28 cellular contexts compared by ENCODE assay signal in the genomic region with DNA sequence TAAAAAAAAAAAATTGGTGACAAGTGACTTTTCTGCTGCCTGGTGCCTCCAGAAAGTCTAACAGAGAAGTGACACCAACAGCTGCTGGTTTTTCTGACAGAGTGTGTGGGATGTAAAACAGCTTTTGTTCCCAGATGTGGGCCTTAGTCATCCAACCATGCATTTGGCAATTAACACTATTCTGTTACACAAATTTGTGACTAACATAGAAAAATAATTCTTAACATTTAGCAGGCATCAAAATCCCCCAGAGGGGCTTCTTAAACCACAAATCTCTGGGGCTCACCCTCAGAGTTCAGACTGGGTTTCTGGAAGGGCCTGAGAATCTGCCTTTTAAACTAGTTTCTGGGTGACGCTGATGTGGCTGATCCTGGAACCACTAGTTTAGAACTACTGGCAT.
A peak's percentile ranks its signal among the peaks of the same experiment; 100 is the strongest.
DNase-seq lines count a peak whose midpoint lies in the region; TF ChIP-seq lines count a peak whose summit lies in the region.
"Had no signal": no experiment of that assay in that cellular context is flagged by ENCODE, and none has a peak within 500 bp of the region (broad histone marks: within the 10 kb centered on the region; RNA-seq: fewer than 3 reads in every experiment).

No MANE protein-coding gene starts in this region.

- in situ Hi-C loops in mammary epithelial cell (cut with MboI; ENCODE audit: low sequenced_read_pairs in 2 of 2) (no loop called here), ACHN (cut with HindIII; ENCODE audit: low pct_ligation_motif_present, low pct_unique_long_range_greater_than_20kb, low sequenced_read_pairs) (no loop called here)

- H3K79me2 ChIP-seq in mammary epithelial cell (ENCODE audit: insufficient read depth, low read length) (no peaks in the 10 kb centered on the region), smooth muscle cell (ENCODE audit: low read depth) (no peaks in the 10 kb centered on the region)
- H3K79me2 ChIP-seq: hepatocyte had no signal

- no peak overlapping the region for H3K9ac ChIP-seq in mammary epithelial cell (ENCODE audit: insufficient read depth, low read length)
- no peak overlapping the region for H3K9ac ChIP-seq in smooth muscle cell (ENCODE audit: low read depth)

- H3K4me3 ChIP-seq in mammary epithelial cell (replicated peaks in 1 of 3; ENCODE audit: insufficient read depth in 1 of 3, low read depth in 2 of 3, low read length in 3 of 3) (no peak overlapping the region), SJCRH30 (no peak overlapping the region), fibroblast of pulmonary artery (replicated peaks; ENCODE audit: low read depth, low read length) (no peak overlapping the region), smooth muscle cell (no peak overlapping the region)
- H3K4me3 ChIP-seq: hepatocyte, psoas muscle, thoracic aorta had no signal

- H3K27me3 Mint-ChIP-seq in MCF 10A (ENCODE audit: insufficient read depth, unreplicated experiment), result no peaks in the 10 kb centered on the region
- H3K27me3 Mint-ChIP-seq: activated naive CD8-positive, alpha-beta T cell; B cell had no signal

- H3K27me3 ChIP-seq in mammary epithelial cell (ENCODE audit: insufficient read depth, low read length) (no peaks in the 10 kb centered on the region), SJCRH30 (no peaks in the 10 kb centered on the region), smooth muscle cell (ENCODE audit: low read depth) (no peaks in the 10 kb centered on the region)
- H3K27me3 ChIP-seq: hepatocyte had no signal

- dilution Hi-C loops in mammary epithelial cell (cut with HindIII; ENCODE audit: low sequenced_read_pairs), result no loop called here

- peaks cover 6% of the 10 kb centered on the region for H3K4me1 Mint-ChIP-seq in MCF 10A (ENCODE audit: insufficient read depth, unreplicated experiment)
- H3K4me1 Mint-ChIP-seq: B cell, immature natural killer cell had no signal

- H4K20me1 ChIP-seq in mammary epithelial cell (ENCODE audit: insufficient read depth, low read length) (no peaks in the 10 kb centered on the region), smooth muscle cell (ENCODE audit: low read depth) (no peaks in the 10 kb centered on the region)

- no peaks in the 10 kb centered on the region for H3K36me3 Mint-ChIP-seq in MCF 10A (ENCODE audit: insufficient read depth, unreplicated experiment)
- H3K36me3 Mint-ChIP-seq: activated naive CD8-positive, alpha-beta T cell; immature natural killer cell had no signal

- no peak overlapping the region for H3K4me3 Mint-ChIP-seq in MCF 10A (ENCODE audit: unreplicated experiment)
- H3K4me3 Mint-ChIP-seq: activated naive CD8-positive, alpha-beta T cell; B cell; immature natural killer cell had no signal

- no peaks in the 10 kb centered on the region for H3K36me3 ChIP-seq in mammary epithelial cell (ENCODE audit: insufficient read depth, low read length)
- H3K36me3 ChIP-seq in SJCRH30, result no peaks in the 10 kb centered on the region
- no peaks in the 10 kb centered on the region for H3K36me3 ChIP-seq in smooth muscle cell (ENCODE audit: low read depth)
- H3K36me3 ChIP-seq: thoracic aorta had no signal

- CTCF ChIA-PET in MCF 10A (lab: Yijun Ruan, JAX) (no interaction called here), mammary epithelial cell (lab: Charles Lee; ENCODE audit: low non-redundant PET) (no interaction called here)

- DNase-seq in MCF 10A (ENCODE audit: unreplicated experiment) (peak; percentile 34), mammary epithelial cell (no peak), SJCRH30 (peak; percentile 88 to 97), fibroblast of pulmonary artery (ENCODE audit: low read depth) (peak; percentile 61), smooth muscle cell (lab: John Stamatoyannopoulos, UW; ENCODE audit: unreplicated experiment) (no peak), NCI-H128 (lab: John Stamatoyannopoulos, UW; ENCODE audit: unreplicated experiment) (no peak), NCI-H1417 treated with DMSO at 0.1 percent for 48 hours (lab: John Stamatoyannopoulos, UW) (no peak), ACHN (no peak)
- DNase-seq: 8988T; activated CD4-positive, alpha-beta T cell treated with anti-CD3 and anti-CD28 coated beads, Interleukin-2, amount 50 U/mL, for 48 hours; activated CD4-positive, CD25-positive, alpha-beta regulatory T cell; activated CD8-positive, alpha-beta memory T cell treated with anti-CD3 and anti-CD28 coated beads, Interleukin-2, amount 50 U/mL, for 48 hours; Caco-2; cortex of kidney; DND-41; immature natural killer cell; NCI-H146; NCI-H526 treated with DMSO at 0.1 percent for 48 hours; psoas muscle; RPMI8226; small intestine; stimulated activated CD4-positive, alpha-beta T cell treated with anti-CD3 and anti-CD28 coated beads, Interleukin-2, amount 100 ng/mL, for 48 hours; stimulated activated naive CD4-positive, alpha-beta T cell had no signal

- intact Hi-C loops in MCF 10A (cut with micrococcal nuclease), result no loop called here
- intact Hi-C loops in mammary epithelial cell (cut with micrococcal nuclease), result no loop called here

- POLR2A ChIA-PET in MCF 10A (lab: Yijun Ruan, JAX), result no interaction called here

- no TSS peak for BruUV-seq in MCF 10A (replicated peaks; lab: Mats Ljungman, UMichigan)
- BruUV-seq in mammary epithelial cell (replicated peaks; lab: Mats Ljungman, UMichigan), result no TSS peak

- H3K4me1 ChIP-seq in mammary epithelial cell (ENCODE audit: insufficient read depth, low read length) (no peaks in the 10 kb centered on the region), SJCRH30 (peaks cover 33% of the 10 kb centered on the region), smooth muscle cell (ENCODE audit: low read depth) (no peaks in the 10 kb centered on the region)
- H3K4me1 ChIP-seq: psoas muscle had no signal

- H2AFZ ChIP-seq in mammary epithelial cell (ENCODE audit: low read depth, low read length), result no peak overlapping the region
- H2AFZ ChIP-seq in smooth muscle cell (ENCODE audit: low read depth), result no peak overlapping the region
- H2AFZ ChIP-seq: hepatocyte had no signal

- H3K9me3 ChIP-seq in mammary epithelial cell (replicated peaks; ENCODE audit: insufficient read depth, low read length) (no peaks in the 10 kb centered on the region), SJCRH30 (replicated peaks) (no peaks in the 10 kb centered on the region), smooth muscle cell (replicated peaks; ENCODE audit: low read depth) (no peaks in the 10 kb centered on the region)
- H3K9me3 ChIP-seq: Caco-2, psoas muscle, thoracic aorta had no signal

- H3K27ac ChIP-seq in mammary epithelial cell (ENCODE audit: insufficient read depth, low read depth, low read length), result no peak overlapping the region
- peak overlapping the region; percentile 84 for H3K27ac ChIP-seq in SJCRH30
- no peak overlapping the region for H3K27ac ChIP-seq in smooth muscle cell (ENCODE audit: low read depth)
- H3K27ac ChIP-seq: hepatocyte, psoas muscle, thoracic aorta had no signal

- WGBS in mammary epithelial cell (ENCODE audit: low coverage, missing lambda C conversion rate), result 0% methylated on average over 1 of the region's 1 CpG
- WGBS in smooth muscle cell (ENCODE audit: low lambda C conversion rate), result 0% methylated on average over 1 of the region's 1 CpG

- no peak for TF ChIP-seq CTCF in MCF 10A (IDR thresholded peaks at IDR 0.05; ENCODE audit: unreplicated experiment)
- no peak for TF ChIP-seq CTCF in mammary epithelial cell (conservative IDR thresholded peaks at IDR 0.05 in 1 of 2, IDR thresholded peaks at IDR 0.05 in 1 of 2; ENCODE audit: extremely low read depth in 1 of 2, insufficient read depth in 1 of 2, low read depth in 1 of 2, low read length in 2 of 2)
- TF ChIP-seq CTCF in fibroblast of pulmonary artery (IDR thresholded peaks at IDR 0.05; ENCODE audit: low read length, missing control alignments), result no peak
- TF ChIP-seq CTCF in smooth muscle cell (IDR thresholded peaks at IDR 0.05; ENCODE audit: borderline replicate concordance, insufficient read depth, poor library complexity, severe bottlenecking), result no peak

- H3K27ac Mint-ChIP-seq in MCF 10A (ENCODE audit: low read depth, unreplicated experiment), result no peak overlapping the region
- H3K27ac Mint-ChIP-seq: activated naive CD8-positive, alpha-beta T cell; activated T-helper 2 cell treated with anti-CD3 and anti-CD28 coated beads, Interferon-gamma antibody, Interleukin-2, Interleukin-4, amounts not matched to agents 10 μg/mL and 5 μg/mL and 100 μg/mL, durations not matched to agents 14 hours and 24 hours and 36 hours; B cell; immature natural killer cell had no signal

- H3K9me3 Mint-ChIP-seq in MCF 10A (ENCODE audit: unreplicated experiment), result no peaks in the 10 kb centered on the region

- H3F3A ChIP-seq in smooth muscle cell (ENCODE audit: low read depth), result no peaks in the 10 kb centered on the region

- H3K4me2 ChIP-seq in mammary epithelial cell (ENCODE audit: insufficient read depth, low read depth, low read length) (no peak overlapping the region), smooth muscle cell (peak overlapping the region; percentile 25)
- H3K4me2 ChIP-seq: hepatocyte had no signal

Comparison
In these comparisons a context has a peak if more than half of its experiments do, and no peak if none do; other contexts are left out.
1. DNase-seq: peak in MCF 10A (single experiment), SJCRH30 (2 of 2) and fibroblast of pulmonary artery (single experiment); none in mammary epithelial cell (single experiment), smooth muscle cell (single experiment), NCI-H128 (single experiment), NCI-H1417 treated with DMSO at 0.1 percent for 48 hours (single experiment) and ACHN (single experiment).